ENCODE assay signal across 17 cellular contexts in the genomic region with DNA sequence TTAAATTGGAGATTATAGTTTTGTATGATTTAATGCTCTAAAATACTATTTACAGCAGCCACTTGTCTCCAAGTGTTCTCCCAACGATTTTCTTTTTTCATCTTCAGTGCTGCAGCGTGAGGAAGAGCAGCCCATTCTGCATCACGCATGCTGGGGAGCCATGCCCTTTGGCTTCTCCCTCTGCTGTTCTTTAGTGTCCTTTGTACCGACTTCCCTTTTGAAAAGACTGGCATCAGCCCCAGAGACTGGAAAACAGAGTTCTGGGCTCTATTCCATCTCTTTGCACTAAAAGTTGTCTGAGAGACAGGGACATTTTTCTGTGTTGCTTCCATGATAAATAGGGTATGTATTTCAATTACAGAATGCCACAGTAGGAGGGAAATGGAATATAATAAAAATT.
A peak's percentile ranks its signal among the peaks of the same experiment; 100 is the strongest.
DNase-seq lines count a peak whose midpoint lies in the region; ATAC-seq and TF ChIP-seq lines count a peak whose summit lies in the region.
"Had no signal": no experiment of that assay in that cellular context is flagged by ENCODE, and none has a peak within 500 bp of the region (broad histone marks: within the 10 kb centered on the region; RNA-seq: fewer than 3 reads in every experiment).

No MANE protein-coding gene starts in this region.

- H3K4me3 Mint-ChIP-seq in T-helper 17 cell: no peak overlapping the region
- H3K4me3 Mint-ChIP-seq: dendritic cell treated with granulocyte-macrophage colony-stimulating factor and Interleukin-4, amounts not matched to agents 40 ng/mL and 50 ng/mL, for 4 days had no signal

- H3K4me1 ChIP-seq in sigmoid colon: peaks cover 0 to 50% (median 26%) of the 10 kb centered on the region in 4 donors

- no peak for TF ChIP-seq CTCF in astrocyte of the spinal cord (IDR thresholded peaks at IDR 0.05; ENCODE audit: low read depth, low read length)
- no peak for TF ChIP-seq CTCF in sigmoid colon (IDR thresholded peaks at IDR 0.05)

- H3K4me3 ChIP-seq in MG63 (no peak overlapping the region), astrocyte of the spinal cord (ENCODE audit: low read depth, low read length) (no peak overlapping the region), sigmoid colon (peak overlapping the region in 1 of 4 donors; percentile 11)
- H3K4me3 ChIP-seq: esophagus muscularis mucosa had no signal

- H3K27me3 ChIP-seq in MG63 (no peaks in the 10 kb centered on the region), sigmoid colon (no peaks in the 10 kb centered on the region)
- H3K27me3 ChIP-seq: esophagus muscularis mucosa had no signal

- peaks cover 52% of the 10 kb centered on the region for H3K27me3 Mint-ChIP-seq in T-helper 17 cell
- H3K27me3 Mint-ChIP-seq: dendritic cell treated with granulocyte-macrophage colony-stimulating factor and Interleukin-4, amounts not matched to agents 40 ng/mL and 50 ng/mL, for 4 days; progenitor cell of endocrine pancreas had no signal

- 54 to 61% methylated on average over 4 of the region's 4 CpGs for WGBS in sigmoid colon, 2 donors

- TF ChIP-seq POLR2A in sigmoid colon (IDR thresholded peaks at IDR 0.05): no peak

- H3K4me1 Mint-ChIP-seq in T-helper 17 cell: peaks cover 5% of the 10 kb centered on the region

- no peak for ATAC-seq in GM21528 (IDR thresholded peaks at IDR 0.05; ENCODE audit: low FRiP score, unreplicated experiment)
- no peak for ATAC-seq in GM19467 (IDR thresholded peaks at IDR 0.05; ENCODE audit: unreplicated experiment)
- ATAC-seq in T-helper 17 cell: no peak
- ATAC-seq: left colon had no signal

- TF ChIP-seq EP300 in sigmoid colon (IDR thresholded peaks at IDR 0.05): no peak

- H3K27ac ChIP-seq in sigmoid colon: peak overlapping the region in 3 of 4 donors; percentile 41 to 71 (median 64)
- H3K27ac ChIP-seq: esophagus muscularis mucosa, HL-60, RWPE1, VCaP had no signal

- H3K36me3 ChIP-seq in MG63 (no peaks in the 10 kb centered on the region), sigmoid colon (peaks cover 0 to 8% (median 0%) of the 10 kb centered on the region in 4 donors)
- H3K36me3 ChIP-seq: esophagus muscularis mucosa had no signal

- intact Hi-C loops in sigmoid colon (cut with DNase I): no loop called here

- H3K27ac Mint-ChIP-seq in T-helper 17 cell: no peak overlapping the region
- H3K27ac Mint-ChIP-seq: dendritic cell treated with granulocyte-macrophage colony-stimulating factor and Interleukin-4, amounts not matched to agents 40 ng/mL and 50 ng/mL, for 4 days; progenitor cell of endocrine pancreas had no signal

- in situ Hi-C loops in astrocyte of the spinal cord (cut with HindIII; ENCODE audit: low sequenced_read_pairs): no loop called here

- DNase-seq in MG63: peak; percentile 2
- DNase-seq in astrocyte of the spinal cord (ENCODE audit: low read depth, low spot score): peak; percentile 14
- peak; percentile 46 to 86 for DNase-seq in hippocampal formation (lab: John Stamatoyannopoulos, UW)
- peak; percentile 70 for DNase-seq in sigmoid colon
- DNase-seq in iPS-NIHi11 (ENCODE audit: low spot score): no peak
- no peak for DNase-seq in T-helper 17 cell
- DNase-seq: AML-193; left colon; NK-92 treated with Interleukin-12 subunit alpha and Interleukin-12 subunit beta, amount 100 ng/mL, for 24 hours had no signal

- H3K9me3 ChIP-seq in MG63 (no peaks in the 10 kb centered on the region), sigmoid colon (no peaks in the 10 kb centered on the region), T-helper 17 cell (ENCODE audit: control insufficient read depth, low read length, poor library complexity, severe bottlenecking) (no peaks in the 10 kb centered on the region)
- H3K9me3 ChIP-seq: esophagus muscularis mucosa had no signal

- H3K36me3 Mint-ChIP-seq in T-helper 17 cell (ENCODE audit: low read depth): no peaks in the 10 kb centered on the region

Comparison
In these comparisons a context has a peak if more than half of its experiments do, and no peak if none do; other contexts are left out.
1. DNase-seq: peak in MG63 (single experiment), astrocyte of the spinal cord (single experiment), hippocampal formation (2 of 2) and sigmoid colon (single experiment); none in iPS-NIHi11 (single experiment) and T-helper 17 cell (0 of 3).